In genomic region chr17:82095777-82096708, GRCh38 we compare ENCODE assay signal across 1 cellular context.
A peak's percentile ranks its signal among the peaks of the same experiment; 100 is the strongest.
TF ChIP-seq lines count a peak whose summit lies in the region.

No MANE protein-coding gene starts in this region.

TF ChIP-seq in HepG2, 621 proteins besides CTCF, POLR2A, EP300 and RAD21 (continued from another document and continues in another):
- 0 out of 2 replicates have a peak, but pooled peaks have one; percentile 16 for TF ChIP-seq TEAD2 (CRISPR knock-in tag; IDR thresholded peaks at IDR 0.05)
- no peak for TF ChIP-seq ZNF24 (IDR thresholded peaks at IDR 0.05)
- TF ChIP-seq SMAD3 (CRISPR knock-in tag; IDR thresholded peaks at IDR 0.05) = no peak
- TF ChIP-seq SIN3A (IDR thresholded peaks at IDR 0.05; ENCODE audit: borderline replicate concordance, low read depth, low read length) = peak; percentile 16; the same call in 1 of the 2 replicates
- TF ChIP-seq ZBTB37 (CRISPR knock-in tag; IDR thresholded peaks at IDR 0.05) = no peak
- no peak for TF ChIP-seq PCBP2 (optimal IDR thresholded peaks at IDR 0.05; ENCODE audit: low read depth, low read length, poor library complexity, severe bottlenecking)
- no peak for TF ChIP-seq CCDC6 (CRISPR knock-in tag; IDR thresholded peaks at IDR 0.05)
- no peak for TF ChIP-seq MED1 (CRISPR knock-in tag; IDR thresholded peaks at IDR 0.05)
- TF ChIP-seq NCOA1 (CRISPR knock-in tag; IDR thresholded peaks at IDR 0.05) = no peak
- 0 out of 2 replicates have a peak, but pooled peaks have one; percentile 9 for TF ChIP-seq ZNF230 (CRISPR knock-in tag; IDR thresholded peaks at IDR 0.05)
- TF ChIP-seq ARHGAP35 (CRISPR knock-in tag; IDR thresholded peaks at IDR 0.05; ENCODE audit: borderline replicate concordance) = no peak
- TF ChIP-seq HOXA3 (CRISPR knock-in tag; IDR thresholded peaks at IDR 0.05) = no peak; the same call in 1 of the 2 replicates
- TF ChIP-seq MLLT10 (CRISPR knock-in tag; IDR thresholded peaks at IDR 0.05) = peak; percentile 98; the same call in 1 of the 2 replicates
- TF ChIP-seq NFYB (CRISPR knock-in tag; IDR thresholded peaks at IDR 0.05) = no peak
- no peak for TF ChIP-seq GTF3A (CRISPR knock-in tag; conservative IDR thresholded peaks at IDR 0.05)
- no peak for TF ChIP-seq NFKBIZ (CRISPR knock-in tag; IDR thresholded peaks at IDR 0.05)
- peak; percentile 57; the same call in 1 of the 2 replicates for TF ChIP-seq NR1H2 (CRISPR knock-in tag; IDR thresholded peaks at IDR 0.05; ENCODE audit: borderline replicate concordance, low read depth)
- peak; percentile 55; the same call in 1 of the 2 replicates for TF ChIP-seq MYC (CRISPR knock-in tag; IDR thresholded peaks at IDR 0.05; ENCODE audit: borderline replicate concordance)
- no peak for TF ChIP-seq STAG1 (CRISPR knock-in tag; IDR thresholded peaks at IDR 0.05)
- no peak for TF ChIP-seq DMAP1 (CRISPR knock-in tag; IDR thresholded peaks at IDR 0.05)
- no peak for TF ChIP-seq ZNF44 (CRISPR knock-in tag; IDR thresholded peaks at IDR 0.05)
- TF ChIP-seq ZNF431 (CRISPR knock-in tag; IDR thresholded peaks at IDR 0.05; ENCODE audit: borderline replicate concordance, low read depth) = 0 out of 2 replicates have a peak, but pooled peaks have one; percentile 50
- TF ChIP-seq ZNF784 (CRISPR knock-in tag; IDR thresholded peaks at IDR 0.05; ENCODE audit: borderline replicate concordance) = no peak
- TF ChIP-seq ZNF550 (CRISPR knock-in tag; IDR thresholded peaks at IDR 0.05; ENCODE audit: borderline replicate concordance) = no peak
- TF ChIP-seq ZNF280B (CRISPR knock-in tag; IDR thresholded peaks at IDR 0.05; ENCODE audit: borderline replicate concordance) = no peak; the same call in 1 of the 2 replicates
- no peak for TF ChIP-seq TP53 (CRISPR knock-in tag; conservative IDR thresholded peaks at IDR 0.05)
- no peak for TF ChIP-seq NKX3-1 (CRISPR knock-in tag; IDR thresholded peaks at IDR 0.05)
- 0 out of 2 replicates have a peak, but pooled peaks have one; percentile 20 for TF ChIP-seq ZNF740 (CRISPR knock-in tag; IDR thresholded peaks at IDR 0.05)
- no peak for TF ChIP-seq HMGA1 (CRISPR knock-in tag; conservative IDR thresholded peaks at IDR 0.05)
- TF ChIP-seq ZNF562 (CRISPR knock-in tag; IDR thresholded peaks at IDR 0.05; ENCODE audit: borderline replicate concordance) = no peak
- no peak; the same call in 1 of the 2 replicates for TF ChIP-seq ZBTB2 (CRISPR knock-in tag; IDR thresholded peaks at IDR 0.05; ENCODE audit: low read depth)
- TF ChIP-seq BRD4 (CRISPR knock-in tag; IDR thresholded peaks at IDR 0.05) = peak; percentile 79; the same call in 1 of the 2 replicates
- TF ChIP-seq ZNF557 (CRISPR knock-in tag; IDR thresholded peaks at IDR 0.05) = no peak
- TF ChIP-seq ZNF549 (CRISPR knock-in tag; IDR thresholded peaks at IDR 0.05) = 0 out of 2 replicates have a peak, but pooled peaks have one; percentile 35
- TF ChIP-seq HMGXB4 (CRISPR knock-in tag; IDR thresholded peaks at IDR 0.05; ENCODE audit: borderline replicate concordance in 1 of 2, low read depth in 1 of 2) = no peak; a peak in 1 of 4 replicates
- no peak for TF ChIP-seq ZNF260 (CRISPR knock-in tag; IDR thresholded peaks at IDR 0.05; ENCODE audit: borderline replicate concordance, low read depth)
- TF ChIP-seq HMG20B (CRISPR knock-in tag; conservative IDR thresholded peaks at IDR 0.05) = no peak
- TF ChIP-seq ZNF564 (CRISPR knock-in tag; IDR thresholded peaks at IDR 0.05) = no peak; the same call in 1 of the 2 replicates
- TF ChIP-seq ZNF383 (CRISPR knock-in tag; IDR thresholded peaks at IDR 0.05; ENCODE audit: borderline replicate concordance) = no peak
- no peak for TF ChIP-seq ZNF430 (CRISPR knock-in tag; IDR thresholded peaks at IDR 0.05)
- TF ChIP-seq ZBTB39 (CRISPR knock-in tag; IDR thresholded peaks at IDR 0.05) = no peak
- TF ChIP-seq NR3C1 (CRISPR knock-in tag; IDR thresholded peaks at IDR 0.05) = no peak
- TF ChIP-seq SP1 (IDR thresholded peaks at IDR 0.05) = no peak
- TF ChIP-seq SP1 (CRISPR knock-in tag; IDR thresholded peaks at IDR 0.05) = no peak
- TF ChIP-seq PHF5A (CRISPR knock-in tag; IDR thresholded peaks at IDR 0.05; ENCODE audit: low read depth, unreplicated experiment) = no peak
- TF ChIP-seq ZNF441 (CRISPR knock-in tag; IDR thresholded peaks at IDR 0.05; ENCODE audit: borderline replicate concordance) = no peak
- TF ChIP-seq MIXL1 (CRISPR knock-in tag; IDR thresholded peaks at IDR 0.05) = no peak
- no peak for TF ChIP-seq HNF1A (IDR thresholded peaks at IDR 0.05; ENCODE audit: low read depth)
- no peak for TF ChIP-seq HNF1A (CRISPR knock-in tag; IDR thresholded peaks at IDR 0.05; ENCODE audit: borderline replicate concordance)
- no peak for TF ChIP-seq ZNF703 (CRISPR knock-in tag; IDR thresholded peaks at IDR 0.05; ENCODE audit: borderline replicate concordance)
- TF ChIP-seq EEA1 (CRISPR knock-in tag; IDR thresholded peaks at IDR 0.05; ENCODE audit: borderline replicate concordance) = no peak
- TF ChIP-seq MNT (IDR thresholded peaks at IDR 0.05) = no peak
- TF ChIP-seq PITX1 (CRISPR knock-in tag; IDR thresholded peaks at IDR 0.05) = no peak
